ENCODE assay signal across 8 cellular contexts in genomic region chr19:49666120-49666444, GRCh38. TPM values are rescaled to one million over a fixed set of nuclear protein-coding genes. Genes with fewer than 3 reads are reported as not detected.
DNase-seq lines count a peak whose midpoint lies in the region; ATAC-seq, FAIRE-seq and TF ChIP-seq lines count a peak whose summit lies in the region.

No MANE protein-coding gene starts in this region.

- H3K4me3 Mint-ChIP-seq in astrocyte (ENCODE audit: unreplicated experiment) (peak overlapping the region; percentile 100), memory B cell (peak overlapping the region; percentile 95)

- H3K36me3 ChIP-seq in heart right ventricle (peaks cover 0 to 42% (median 8%) of the 10 kb centered on the region in 9 donors), astrocyte (ENCODE audit: insufficient read depth, low read length) (peaks cover 12% of the 10 kb centered on the region), uterus (no peaks in the 10 kb centered on the region)

- H3K9me3 Mint-ChIP-seq in astrocyte (ENCODE audit: unreplicated experiment), result no peaks in the 10 kb centered on the region
- no peaks in the 10 kb centered on the region for H3K9me3 Mint-ChIP-seq in memory B cell

- H3K4me2 ChIP-seq in astrocyte (ENCODE audit: low read length), result peak overlapping the region; percentile 94

- H3K4me3 ChIP-seq in heart right ventricle, result peak overlapping the region; percentile 50 to 94 (median 78)
- H3K4me3 ChIP-seq in astrocyte (ENCODE audit: insufficient read depth, low read depth, low read length), result peak overlapping the region; percentile 94
- H3K4me3 ChIP-seq in uterus, result peak overlapping the region; percentile 61 to 77

- H3K27ac Mint-ChIP-seq in astrocyte (ENCODE audit: unreplicated experiment) (peak overlapping the region; percentile 98), memory B cell (peak overlapping the region; percentile 90)

- H3K4me1 Mint-ChIP-seq in astrocyte (ENCODE audit: low read depth, unreplicated experiment) (peaks cover 9% of the 10 kb centered on the region), memory B cell (peaks cover 27% of the 10 kb centered on the region)

- no peak for FAIRE-seq in astrocyte (lab: Jason Lieb, UNC)

- TF ChIP-seq CTCF in heart right ventricle (IDR thresholded peaks at IDR 0.05) (peak in 2 of 9 donors; percentile 10 to 15), astrocyte (IDR thresholded peaks at IDR 0.05; ENCODE audit: insufficient read depth, low read depth, low read length) (no peak), uterus (IDR thresholded peaks at IDR 0.05) (no peak)

- no peaks in the 10 kb centered on the region for H3K9me3 ChIP-seq in heart right ventricle
- no peaks in the 10 kb centered on the region for H3K9me3 ChIP-seq in astrocyte (ENCODE audit: insufficient read depth, low read depth, low read length)
- no peaks in the 10 kb centered on the region for H3K9me3 ChIP-seq in uterus

- ATAC-seq in heart right ventricle (peak in 1 of 8 donors; percentile 2), memory B cell (ENCODE audit: low read depth) (peak; percentile 1)

- H3K4me1 ChIP-seq in heart right ventricle, result peaks cover 10 to 31% (median 19%) of the 10 kb centered on the region in 9 donors
- H3K4me1 ChIP-seq in astrocyte (ENCODE audit: insufficient read depth, low read length), result peaks cover 21% of the 10 kb centered on the region
- H3K4me1 ChIP-seq in uterus, result peaks cover 0 to 6% of the 10 kb centered on the region in 2 donors

- intact Hi-C loops in heart right ventricle (cut with DNase I), result loop anchor here in 3 of 10 donors (5.0 kb wide), 2 partner anchors 74 to 84 kb away; partner anchors contain the start of genes PRR12 (in 2 of the 3), NOSIP (in 1 of the 3) and PRRG2 (in 1 of the 3)
- intact Hi-C loops in cardiac septum (cut with DNase I), result no loop called here
- intact Hi-C loops in uterus (cut with DNase I; ENCODE audit: low total_unique reads), result no loop called here

- peaks cover 43% of the 10 kb centered on the region for H3K79me2 ChIP-seq in astrocyte (ENCODE audit: insufficient read depth, low read length)

- H3K27ac ChIP-seq in heart right ventricle (peak overlapping the region in 9 of 10 donors; percentile 49 to 92 (median 91)), astrocyte (ENCODE audit: low read depth, low read length) (peak overlapping the region; percentile 52), uterus (peak overlapping the region; percentile 87)

- no peak for TF ChIP-seq POLR2A in uterus (IDR thresholded peaks at IDR 0.05)

- DNase-seq in heart right ventricle (no peak), cardiac septum (ENCODE audit: low spot score) (no peak), astrocyte (ENCODE audit: low read depth) (no peak), memory B cell (ENCODE audit: low spot score in 2 of 2) (no peak), uterus (no peak), NCI-H187 (lab: John Stamatoyannopoulos, UW) (no peak), NCI-H2029 treated with DMSO at 0.1 percent for 48 hours (lab: John Stamatoyannopoulos, UW) (no peak), NCI-H510A treated with DMSO at 0.1 percent for 48 hours (lab: John Stamatoyannopoulos, UW) (no peak)

- peak overlapping the region; percentile 92 for H3K9ac ChIP-seq in astrocyte (ENCODE audit: low read length)

- H3K27me3 ChIP-seq in heart right ventricle (no peaks in the 10 kb centered on the region), astrocyte (ENCODE audit: insufficient read depth, low read length) (no peaks in the 10 kb centered on the region), uterus (no peaks in the 10 kb centered on the region)

- no peaks in the 10 kb centered on the region for H3K27me3 Mint-ChIP-seq in astrocyte (ENCODE audit: low read depth, unreplicated experiment)
- no peaks in the 10 kb centered on the region for H3K27me3 Mint-ChIP-seq in memory B cell

- H3K36me3 Mint-ChIP-seq in astrocyte (ENCODE audit: low read depth, unreplicated experiment) (peaks cover 12% of the 10 kb centered on the region), memory B cell (peaks cover 7% of the 10 kb centered on the region)

- WGBS in heart right ventricle, 2 donors, result 0 to 1% methylated on average over 9 of the region's 9 CpGs

- peak overlapping the region; percentile 44 for H2AFZ ChIP-seq in astrocyte (ENCODE audit: low read depth, low read length)

- peaks cover 19% of the 10 kb centered on the region for H4K20me1 ChIP-seq in astrocyte (ENCODE audit: insufficient read depth, low read length)

RNA-seq across cellular contexts. Expression of gene BCL2L12, which starts 0.3 kb away (rescaled TPM):
- total RNA-seq in heart right ventricle (10 to 100 TPM in 5 of 10 donors, 1 to 10 TPM in 5; 7.8 to 14.6 (median 9.8) TPM), cardiac septum (8.9 TPM), astrocyte (26.6 and 31.5 TPM in 2 replicates), uterus (10 to 100 TPM in 1 of 4 donors, 1 to 10 TPM in 3; 3.1 to 23.8 (median 3.5) TPM)
- 10 to 100 TPM in 1 of 2 donors, 1 to 10 TPM in 1; 8.6 to 19.6 TPM for polyA plus RNA-seq in heart right ventricle

RNA-seq across cellular contexts. Expression of gene IRF3, which starts 0.4 kb away (rescaled TPM):
- total RNA-seq in heart right ventricle (10 to 100 TPM; 22.3 to 39.4 (median 24.7) TPM), cardiac septum (33.7 TPM), astrocyte (63.0 and 68.1 TPM in 2 replicates), uterus (100 to 1,000 TPM in 1 of 4 donors, 10 to 100 TPM in 2, 1 to 10 TPM in 1; 8.2 to 106 (median 63.9) TPM)
- 10 to 100 TPM; 67.8 to 84.2 TPM for polyA plus RNA-seq in heart right ventricle

RNA-seq across cellular contexts. Expression of gene PRMT1, which starts 11.0 kb away (rescaled TPM):
- total RNA-seq in heart right ventricle, result 100 to 1,000 TPM; 112 to 146 (median 127) TPM
- 100 to 1,000 TPM in 1 of 2 donors, 10 to 100 TPM in 1; 80.0 to 270 TPM for polyA plus RNA-seq in heart right ventricle
- 124 TPM for total RNA-seq in cardiac septum
- total RNA-seq in astrocyte, result 215 and 235 TPM in 2 replicates
- total RNA-seq in uterus, result 100 to 1,000 TPM in 3 of 4 donors, 10 to 100 TPM in 1; 78.5 to 274 (median 217) TPM

RNA-seq across cellular contexts. Expression of gene ADM5, which starts 23.3 kb away (rescaled TPM):
- total RNA-seq in heart right ventricle (under 1 TPM; 0.16 to 0.74 (median 0.47) TPM), cardiac septum (0.19 TPM), astrocyte (0.65 and 1.6 TPM in 2 replicates), uterus (1 to 10 TPM in 3 of 4 donors, not detected in 1; 1.3 to 6.0 (median 1.5) TPM)
- polyA plus RNA-seq in heart right ventricle, result 1 to 10 TPM; 1.1 to 1.6 TPM

RNA-seq across cellular contexts. Expression of gene SCAF1, which starts 24.1 kb away (rescaled TPM):
- total RNA-seq in heart right ventricle, result 10 to 100 TPM; 41.6 to 60.5 (median 45.2) TPM
- polyA plus RNA-seq in heart right ventricle, result 10 to 100 TPM; 20.2 to 25.8 TPM
- 53.1 TPM for total RNA-seq in cardiac septum
- 105 and 107 TPM in 2 replicates for total RNA-seq in astrocyte
- 10 to 100 TPM in 3 of 4 donors, 1 to 10 TPM in 1; 8.8 to 76.9 (median 11.4) TPM for total RNA-seq in uterus
